ENCODE assay signal across 2 cellular contexts in the genomic region with DNA sequence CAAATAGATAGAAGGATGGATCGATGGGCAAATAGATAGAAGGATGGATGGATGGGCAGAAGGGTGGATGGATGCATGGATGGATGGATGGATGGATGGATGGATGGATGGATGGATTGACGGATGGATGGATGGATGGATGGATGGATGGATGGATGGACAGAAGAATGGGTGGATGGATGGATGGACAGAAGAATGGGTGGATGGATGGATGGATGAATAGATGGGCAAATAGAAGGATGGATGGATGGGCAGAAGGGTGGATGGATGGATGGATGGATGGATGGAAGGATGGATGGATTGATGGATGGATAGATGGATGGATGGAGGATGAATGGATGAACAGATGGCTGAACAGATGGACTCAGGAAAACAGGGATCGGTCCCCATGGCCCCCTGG. TPM values are rescaled to one million over a fixed set of nuclear protein-coding genes. Genes with fewer than 3 reads are reported as not detected.
"Had no signal": no experiment of that assay in that cellular context is flagged by ENCODE, and none has a peak within 500 bp of the region (broad histone marks: within the 10 kb centered on the region; RNA-seq: fewer than 3 reads in every experiment).

No MANE protein-coding gene starts in this region.

RNA-seq across cellular contexts. Expression of a gene that starts 5.8 kb away (rescaled TPM):
- total RNA-seq: H4, HFFc6 had no signal
